Comparison of ENCODE assay signal across 8 cellular contexts in the genomic region with DNA sequence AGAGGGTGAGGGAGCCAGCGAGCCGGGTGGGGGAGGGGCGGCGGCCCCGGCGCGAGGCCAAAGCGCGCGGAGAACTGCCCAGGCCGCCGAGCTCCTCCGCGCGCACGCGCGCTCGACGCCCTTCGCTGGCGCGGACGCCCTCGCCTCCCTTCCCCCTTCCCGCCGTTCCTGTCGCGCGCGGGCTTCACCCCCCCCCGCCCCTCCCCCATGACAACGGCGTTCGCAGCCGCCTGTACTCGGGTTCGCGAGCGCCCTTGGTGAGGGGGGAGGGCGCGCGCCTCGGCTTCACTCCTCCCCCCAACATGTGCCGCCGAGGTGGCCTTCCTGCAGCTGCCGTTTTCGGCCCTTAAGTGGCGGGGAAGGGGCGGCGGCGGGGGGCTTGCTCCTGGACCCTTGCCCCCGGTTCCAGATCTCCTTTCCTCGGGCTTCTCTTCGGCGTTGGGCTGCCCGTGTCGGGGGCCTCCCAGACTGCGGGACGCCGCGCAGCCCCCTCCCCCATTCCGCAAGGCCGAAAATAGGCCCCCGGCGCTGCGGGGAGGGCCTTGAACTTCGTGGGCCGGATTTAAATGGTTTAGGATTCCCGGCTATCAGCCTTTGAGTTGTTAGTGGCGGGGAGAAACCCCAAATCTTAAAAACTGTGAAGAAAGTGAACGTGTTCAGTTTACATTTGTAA. TPM values are rescaled to one million over a fixed set of nuclear protein-coding genes. Genes with fewer than 3 reads are reported as not detected.
DNase-seq lines count a peak whose midpoint lies in the region; TF ChIP-seq lines count a peak whose summit lies in the region.

No MANE protein-coding gene starts in this region.

- peak overlapping the region; percentile 83 for H3K4me3 ChIP-seq in SU-DHL-6 (ENCODE audit: insufficient read depth, low read length, poor library complexity, severe bottlenecking)

- no peak overlapping the region for H2AFZ ChIP-seq in SU-DHL-6 (ENCODE audit: low read depth, low read length, severe bottlenecking)

- no peaks in the 10 kb centered on the region for H3F3A ChIP-seq in SU-DHL-6 (ENCODE audit: insufficient read depth)

- H3K27ac ChIP-seq in SU-DHL-6 (ENCODE audit: low read depth, low read length), result peak overlapping the region; percentile 98

- peak overlapping the region; percentile 92 for H3K4me3 Mint-ChIP-seq in HFFc6

- TF ChIP-seq CTCF in HFFc6 (IDR thresholded peaks at IDR 0.05), result no peak
- no peak for TF ChIP-seq CTCF in SU-DHL-6 (IDR thresholded peaks at IDR 0.05; ENCODE audit: insufficient read depth, low read length, poor library complexity, severe bottlenecking)

- H3K9me3 ChIP-seq in SU-DHL-6 (ENCODE audit: insufficient read depth, low read length), result no peaks in the 10 kb centered on the region

- peak overlapping the region; percentile 94 for H3K4me2 ChIP-seq in SU-DHL-6 (ENCODE audit: low read depth, low read length, poor library complexity, severe bottlenecking)

- H3K9me2 ChIP-seq in SU-DHL-6 (replicated peaks; ENCODE audit: insufficient read depth, low read length), result no peaks in the 10 kb centered on the region

- H3K4me1 Mint-ChIP-seq in HFFc6 (ENCODE audit: low read depth), result peaks cover 52% of the 10 kb centered on the region

- H3K27me3 Mint-ChIP-seq in HFFc6 (ENCODE audit: insufficient read depth), result peaks cover 5% of the 10 kb centered on the region

- H3K36me3 Mint-ChIP-seq in HFFc6 (ENCODE audit: low read depth), result peaks cover 64% of the 10 kb centered on the region

- peak in 2 of 3 experiments; percentile 41 to 63 for DNase-seq in activated CD8-positive, alpha-beta memory T cell treated with anti-CD3 and anti-CD28 coated beads for 48 hours (ENCODE audit: low read depth in 2 of 3, low spot score in 2 of 3)
- DNase-seq in activated CD8-positive, alpha-beta memory T cell treated with anti-CD3 and anti-CD28 coated beads, Interleukin-2, amount 50 U/mL, for 48 hours, result no peak
- peak; percentile 61 for DNase-seq in HFFc6
- DNase-seq in NAMALWA (ENCODE audit: low spot score), result peak; percentile 82
- DNase-seq in cerebellum (ENCODE audit: low spot score), result peak; percentile 86
- peak; percentile 51 for DNase-seq in kidney glomerular epithelial cell (lab: John Stamatoyannopoulos, UW)
- DNase-seq in stimulated activated CD4-positive, alpha-beta T cell treated with anti-CD3 and anti-CD28 coated beads, Interleukin-12 subunit alpha, Interleukin-12 subunit beta, amount 100 ng/mL, for 4 hours, result peak; percentile 67

- H4K20me1 ChIP-seq in SU-DHL-6 (ENCODE audit: low read depth, low read length), result peaks cover 39% of the 10 kb centered on the region

- H3K9me3 Mint-ChIP-seq in HFFc6, result no peaks in the 10 kb centered on the region; the same call in 1 of the 2 replicates

- H3K36me3 ChIP-seq in SU-DHL-6 (ENCODE audit: low read length), result peaks cover 31% of the 10 kb centered on the region

- H3K27me3 ChIP-seq in SU-DHL-6 (ENCODE audit: low read length), result no peaks in the 10 kb centered on the region

- peaks cover 54% of the 10 kb centered on the region for H3K79me2 ChIP-seq in SU-DHL-6 (ENCODE audit: insufficient read depth, low read length)

- H3K27ac Mint-ChIP-seq in HFFc6, result peak overlapping the region; percentile 99

- peak overlapping the region; percentile 92 for H3K9ac ChIP-seq in SU-DHL-6 (ENCODE audit: low read length)

RNA-seq across cellular contexts. Expression of a gene that starts 0.5 kb away (rescaled TPM):
- total RNA-seq in HFFc6 (2021; fragmentation: NEBNext Ultra II Directional; extraction: Animal tissue kit (Norgen Biotek cat#: 25700)), result 100 to 1,000 TPM; 223 to 317 (median 269) TPM
- 74.1 TPM for total RNA-seq in cerebellum

RNA-seq across cellular contexts. Expression of a gene that starts 24.1 kb away (rescaled TPM):
- total RNA-seq in HFFc6 (2021; fragmentation: NEBNext Ultra II Directional; extraction: Animal tissue kit (Norgen Biotek cat#: 25700)), result 100 to 1,000 TPM; 329 to 403 (median 352) TPM
- 98.8 TPM for total RNA-seq in cerebellum

RNA-seq across cellular contexts. Expression of a gene that starts 33.0 kb away (rescaled TPM):
- under 1 TPM; 0.17 to 0.43 (median 0.31) TPM for total RNA-seq in HFFc6 (2021; fragmentation: NEBNext Ultra II Directional; extraction: Animal tissue kit (Norgen Biotek cat#: 25700))
- total RNA-seq in cerebellum, result 2.6 TPM

RNA-seq across cellular contexts. Expression of a gene that starts 34.4 kb away (rescaled TPM):
- total RNA-seq in HFFc6 (2021; fragmentation: NEBNext Ultra II Directional; extraction: Animal tissue kit (Norgen Biotek cat#: 25700)), result not detected
- not detected for total RNA-seq in cerebellum

RNA-seq across cellular contexts. Expression of a gene that starts 45.3 kb away (rescaled TPM):
- not detected for total RNA-seq in HFFc6 (2021; fragmentation: NEBNext Ultra II Directional; extraction: Animal tissue kit (Norgen Biotek cat#: 25700))
- not detected for total RNA-seq in cerebellum
